Comparison of ENCODE assay signal across 1 cellular context in the genomic region with DNA sequence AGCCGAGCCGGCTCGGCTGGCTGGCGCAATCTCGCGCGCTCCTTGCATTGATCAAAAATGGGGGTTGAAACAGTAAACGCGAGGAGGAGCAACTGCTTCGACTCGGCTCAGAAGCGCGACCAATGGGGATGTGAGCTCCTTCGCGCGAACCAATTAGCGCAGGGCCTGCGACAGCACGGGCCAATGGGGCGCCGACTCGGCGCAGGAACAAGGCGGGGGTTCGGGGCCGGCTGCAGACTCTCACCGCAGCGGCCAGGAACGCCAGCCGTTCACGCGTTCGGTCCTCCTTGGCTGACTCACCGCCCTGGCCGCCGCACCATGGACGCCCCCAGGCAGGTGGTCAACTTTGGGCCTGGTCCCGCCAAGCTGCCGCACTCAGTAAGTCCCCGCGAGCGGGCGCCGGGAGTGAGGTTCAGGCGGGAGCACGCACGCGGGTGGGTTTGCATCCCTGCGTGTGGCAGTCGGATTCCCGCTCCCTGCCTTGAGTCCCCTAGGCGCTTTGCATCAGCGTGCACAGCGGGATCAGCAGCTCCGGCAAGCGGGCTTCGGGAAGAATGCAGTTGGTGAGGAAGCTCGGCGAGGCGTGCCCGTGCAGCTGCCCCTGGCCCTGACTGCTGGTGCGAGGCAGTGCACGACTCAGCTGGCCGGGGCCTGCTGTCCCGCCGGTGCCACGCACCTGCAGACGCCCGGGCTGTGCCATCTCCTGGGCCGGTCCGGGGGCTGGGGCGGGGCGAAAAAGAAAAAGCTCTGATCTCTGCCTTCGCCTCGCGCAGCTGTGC.
A peak's percentile ranks its signal among the peaks of the same experiment; 100 is the strongest.
TF ChIP-seq lines count a peak whose summit lies in the region.

A gene (plus strand): TSS at position 233 of the 779 bp plus-strand sequence. CDS start 86 bp downstream, at position 319.

TF ChIP-seq in HepG2, 621 proteins besides CTCF, POLR2A, EP300 and RAD21 (continued from another document and continues in another):
- TF ChIP-seq, protein P1, sequence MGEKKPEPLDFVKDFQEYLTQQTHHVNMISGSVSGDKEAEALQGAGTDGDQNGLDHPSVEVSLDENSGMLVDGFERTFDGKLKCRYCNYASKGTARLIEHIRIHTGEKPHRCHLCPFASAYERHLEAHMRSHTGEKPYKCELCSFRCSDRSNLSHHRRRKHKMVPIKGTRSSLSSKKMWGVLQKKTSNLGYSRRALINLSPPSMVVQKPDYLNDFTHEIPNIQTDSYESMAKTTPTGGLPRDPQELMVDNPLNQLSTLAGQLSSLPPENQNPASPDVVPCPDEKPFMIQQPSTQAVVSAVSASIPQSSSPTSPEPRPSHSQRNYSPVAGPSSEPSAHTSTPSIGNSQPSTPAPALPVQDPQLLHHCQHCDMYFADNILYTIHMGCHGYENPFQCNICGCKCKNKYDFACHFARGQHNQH (CRISPR knock-in tag; IDR thresholded peaks at IDR 0.05) = peak; percentile 48; the same call in 1 of the 2 replicates
- TF ChIP-seq ZNF24 (IDR thresholded peaks at IDR 0.05) (no peak), ZNF552 (CRISPR knock-in tag; IDR thresholded peaks at IDR 0.05; ENCODE audit: borderline replicate concordance) (peak; percentile 66; the same call in 1 of the 2 replicates), ZNF432 (CRISPR knock-in tag; IDR thresholded peaks at IDR 0.05; ENCODE audit: borderline replicate concordance) (no peak; the same call in 1 of the 2 replicates), FOXO1 (CRISPR knock-in tag; IDR thresholded peaks at IDR 0.05) (0 out of 2 replicates have a peak, but pooled peaks have one; percentile 40), SMARCC2 (IDR thresholded peaks at IDR 0.05) (no peak), ZNF780A (CRISPR knock-in tag; IDR thresholded peaks at IDR 0.05) (peak; percentile 42; the same call in 1 of the 2 replicates), NFIC (IDR thresholded peaks at IDR 0.05; ENCODE audit: low read length) (no peak), ZFAT (CRISPR knock-in tag; conservative IDR thresholded peaks at IDR 0.05) (0 out of 2 replicates have a peak, but pooled peaks have one; percentile 68), ZBTB7B (CRISPR knock-in tag; IDR thresholded peaks at IDR 0.05) (no peak), ZNF335 (CRISPR knock-in tag; IDR thresholded peaks at IDR 0.05) (peak; percentile 65; the same call in 1 of the 2 replicates), ZNF546 (CRISPR knock-in tag; conservative IDR thresholded peaks at IDR 0.05) (peak; percentile 84), ZNF20 (CRISPR knock-in tag; IDR thresholded peaks at IDR 0.05) (no peak), ZNF446 (CRISPR knock-in tag; IDR thresholded peaks at IDR 0.05) (peak; percentile 94; the same call in 1 of the 2 replicates), FOSL2 (CRISPR knock-in tag; IDR thresholded peaks at IDR 0.05) (peak; percentile 91), SIX4 (CRISPR knock-in tag; IDR thresholded peaks at IDR 0.05) (no peak), NR2F2 (IDR thresholded peaks at IDR 0.05; ENCODE audit: borderline replicate concordance, low read depth) (no peak), FOXC1 (CRISPR knock-in tag; IDR thresholded peaks at IDR 0.05; ENCODE audit: borderline replicate concordance) (peak; percentile 96), ZNF614 (CRISPR knock-in tag; IDR thresholded peaks at IDR 0.05; ENCODE audit: borderline replicate concordance) (peak; percentile 53; the same call in 1 of the 2 replicates), SATB2 (CRISPR knock-in tag; IDR thresholded peaks at IDR 0.05) (peak; percentile 96), ISX (CRISPR knock-in tag; conservative IDR thresholded peaks at IDR 0.05) (peak; percentile 51; the same call in 1 of the 2 replicates), ZBTB42 (CRISPR knock-in tag; IDR thresholded peaks at IDR 0.05) (0 out of 2 replicates have a peak, but pooled peaks have one; percentile 54), GZF1 (CRISPR knock-in tag; IDR thresholded peaks at IDR 0.05) (no peak), SRSF4 (IDR thresholded peaks at IDR 0.05; ENCODE audit: low read depth, low read length, poor library complexity, severe bottlenecking) (peak; percentile 55), HNRNPLL (IDR thresholded peaks at IDR 0.05; ENCODE audit: low read depth, low read length, poor library complexity, severe bottlenecking) (peak; percentile 63), MYNN (CRISPR knock-in tag; IDR thresholded peaks at IDR 0.05; ENCODE audit: low read depth) (no peak), ZNF33B (CRISPR knock-in tag; IDR thresholded peaks at IDR 0.05) (no peak; the same call in none of the 2 replicates), ZNF510 (CRISPR knock-in tag; IDR thresholded peaks at IDR 0.05; ENCODE audit: low read depth) (no peak), ZFX (CRISPR knock-in tag; IDR thresholded peaks at IDR 0.05; ENCODE audit: low read depth) (peak; percentile 72), ZNF703 (CRISPR knock-in tag; IDR thresholded peaks at IDR 0.05; ENCODE audit: borderline replicate concordance) (peak; percentile 87)
- TF ChIP-seq, protein P2, sequence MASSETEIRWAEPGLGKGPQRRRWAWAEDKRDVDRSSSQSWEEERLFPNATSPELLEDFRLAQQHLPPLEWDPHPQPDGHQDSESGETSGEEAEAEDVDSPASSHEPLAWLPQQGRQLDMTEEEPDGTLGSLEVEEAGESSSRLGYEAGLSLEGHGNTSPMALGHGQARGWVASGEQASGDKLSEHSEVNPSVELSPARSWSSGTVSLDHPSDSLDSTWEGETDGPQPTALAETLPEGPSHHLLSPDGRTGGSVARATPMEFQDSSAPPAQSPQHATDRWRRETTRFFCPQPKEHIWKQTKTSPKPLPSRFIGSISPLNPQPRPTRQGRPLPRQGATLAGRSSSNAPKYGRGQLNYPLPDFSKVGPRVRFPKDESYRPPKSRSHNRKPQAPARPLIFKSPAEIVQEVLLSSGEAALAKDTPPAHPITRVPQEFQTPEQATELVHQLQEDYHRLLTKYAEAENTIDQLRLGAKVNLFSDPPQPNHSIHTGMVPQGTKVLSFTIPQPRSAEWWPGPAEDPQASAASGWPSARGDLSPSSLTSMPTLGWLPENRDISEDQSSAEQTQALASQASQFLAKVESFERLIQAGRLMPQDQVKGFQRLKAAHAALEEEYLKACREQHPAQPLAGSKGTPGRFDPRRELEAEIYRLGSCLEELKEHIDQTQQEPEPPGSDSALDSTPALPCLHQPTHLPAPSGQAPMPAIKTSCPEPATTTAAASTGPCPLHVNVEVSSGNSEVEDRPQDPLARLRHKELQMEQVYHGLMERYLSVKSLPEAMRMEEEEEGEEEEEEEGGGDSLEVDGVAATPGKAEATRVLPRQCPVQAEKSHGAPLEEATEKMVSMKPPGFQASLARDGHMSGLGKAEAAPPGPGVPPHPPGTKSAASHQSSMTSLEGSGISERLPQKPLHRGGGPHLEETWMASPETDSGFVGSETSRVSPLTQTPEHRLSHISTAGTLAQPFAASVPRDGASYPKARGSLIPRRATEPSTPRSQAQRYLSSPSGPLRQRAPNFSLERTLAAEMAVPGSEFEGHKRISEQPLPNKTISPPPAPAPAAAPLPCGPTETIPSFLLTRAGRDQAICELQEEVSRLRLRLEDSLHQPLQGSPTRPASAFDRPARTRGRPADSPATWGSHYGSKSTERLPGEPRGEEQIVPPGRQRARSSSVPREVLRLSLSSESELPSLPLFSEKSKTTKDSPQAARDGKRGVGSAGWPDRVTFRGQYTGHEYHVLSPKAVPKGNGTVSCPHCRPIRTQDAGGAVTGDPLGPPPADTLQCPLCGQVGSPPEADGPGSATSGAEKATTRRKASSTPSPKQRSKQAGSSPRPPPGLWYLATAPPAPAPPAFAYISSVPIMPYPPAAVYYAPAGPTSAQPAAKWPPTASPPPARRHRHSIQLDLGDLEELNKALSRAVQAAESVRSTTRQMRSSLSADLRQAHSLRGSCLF (CRISPR knock-in tag; IDR thresholded peaks at IDR 0.05; ENCODE audit: borderline replicate concordance) = peak; percentile 17; the same call in 1 of the 2 replicates
- TF ChIP-seq, protein P3, sequence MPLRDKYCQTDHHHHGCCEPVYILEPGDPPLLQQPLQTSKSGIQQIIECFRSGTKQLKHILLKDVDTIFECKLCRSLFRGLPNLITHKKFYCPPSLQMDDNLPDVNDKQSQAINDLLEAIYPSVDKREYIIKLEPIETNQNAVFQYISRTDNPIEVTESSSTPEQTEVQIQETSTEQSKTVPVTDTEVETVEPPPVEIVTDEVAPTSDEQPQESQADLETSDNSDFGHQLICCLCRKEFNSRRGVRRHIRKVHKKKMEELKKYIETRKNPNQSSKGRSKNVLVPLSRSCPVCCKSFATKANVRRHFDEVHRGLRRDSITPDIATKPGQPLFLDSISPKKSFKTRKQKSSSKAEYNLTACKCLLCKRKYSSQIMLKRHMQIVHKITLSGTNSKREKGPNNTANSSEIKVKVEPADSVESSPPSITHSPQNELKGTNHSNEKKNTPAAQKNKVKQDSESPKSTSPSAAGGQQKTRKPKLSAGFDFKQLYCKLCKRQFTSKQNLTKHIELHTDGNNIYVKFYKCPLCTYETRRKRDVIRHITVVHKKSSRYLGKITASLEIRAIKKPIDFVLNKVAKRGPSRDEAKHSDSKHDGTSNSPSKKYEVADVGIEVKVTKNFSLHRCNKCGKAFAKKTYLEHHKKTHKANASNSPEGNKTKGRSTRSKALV (CRISPR knock-in tag; IDR thresholded peaks at IDR 0.05) = 0 out of 2 replicates have a peak, but pooled peaks have one; percentile 69
- TF ChIP-seq, protein P4, sequence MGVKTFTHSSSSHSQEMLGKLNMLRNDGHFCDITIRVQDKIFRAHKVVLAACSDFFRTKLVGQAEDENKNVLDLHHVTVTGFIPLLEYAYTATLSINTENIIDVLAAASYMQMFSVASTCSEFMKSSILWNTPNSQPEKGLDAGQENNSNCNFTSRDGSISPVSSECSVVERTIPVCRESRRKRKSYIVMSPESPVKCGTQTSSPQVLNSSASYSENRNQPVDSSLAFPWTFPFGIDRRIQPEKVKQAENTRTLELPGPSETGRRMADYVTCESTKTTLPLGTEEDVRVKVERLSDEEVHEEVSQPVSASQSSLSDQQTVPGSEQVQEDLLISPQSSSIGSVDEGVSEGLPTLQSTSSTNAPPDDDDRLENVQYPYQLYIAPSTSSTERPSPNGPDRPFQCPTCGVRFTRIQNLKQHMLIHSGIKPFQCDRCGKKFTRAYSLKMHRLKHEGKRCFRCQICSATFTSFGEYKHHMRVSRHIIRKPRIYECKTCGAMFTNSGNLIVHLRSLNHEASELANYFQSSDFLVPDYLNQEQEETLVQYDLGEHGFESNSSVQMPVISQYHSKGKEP (CRISPR knock-in tag; IDR thresholded peaks at IDR 0.05) = no peak
- TF ChIP-seq, protein P5, sequence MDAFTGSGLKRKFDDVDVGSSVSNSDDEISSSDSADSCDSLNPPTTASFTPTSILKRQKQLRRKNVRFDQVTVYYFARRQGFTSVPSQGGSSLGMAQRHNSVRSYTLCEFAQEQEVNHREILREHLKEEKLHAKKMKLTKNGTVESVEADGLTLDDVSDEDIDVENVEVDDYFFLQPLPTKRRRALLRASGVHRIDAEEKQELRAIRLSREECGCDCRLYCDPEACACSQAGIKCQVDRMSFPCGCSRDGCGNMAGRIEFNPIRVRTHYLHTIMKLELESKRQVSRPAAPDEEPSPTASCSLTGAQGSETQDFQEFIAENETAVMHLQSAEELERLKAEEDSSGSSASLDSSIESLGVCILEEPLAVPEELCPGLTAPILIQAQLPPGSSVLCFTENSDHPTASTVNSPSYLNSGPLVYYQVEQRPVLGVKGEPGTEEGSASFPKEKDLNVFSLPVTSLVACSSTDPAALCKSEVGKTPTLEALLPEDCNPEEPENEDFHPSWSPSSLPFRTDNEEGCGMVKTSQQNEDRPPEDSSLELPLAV (CRISPR knock-in tag; conservative IDR thresholded peaks at IDR 0.05; ENCODE audit: low read depth) = no peak
- TF ChIP-seq, protein P6, sequence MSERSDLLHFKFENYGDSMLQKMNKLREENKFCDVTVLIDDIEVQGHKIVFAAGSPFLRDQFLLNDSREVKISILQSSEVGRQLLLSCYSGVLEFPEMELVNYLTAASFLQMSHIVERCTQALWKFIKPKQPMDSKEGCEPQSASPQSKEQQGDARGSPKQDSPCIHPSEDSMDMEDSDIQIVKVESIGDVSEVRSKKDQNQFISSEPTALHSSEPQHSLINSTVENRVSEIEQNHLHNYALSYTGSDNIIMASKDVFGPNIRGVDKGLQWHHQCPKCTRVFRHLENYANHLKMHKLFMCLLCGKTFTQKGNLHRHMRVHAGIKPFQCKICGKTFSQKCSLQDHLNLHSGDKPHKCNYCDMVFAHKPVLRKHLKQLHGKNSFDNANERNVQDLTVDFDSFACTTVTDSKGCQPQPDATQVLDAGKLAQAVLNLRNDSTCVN (CRISPR knock-in tag; IDR thresholded peaks at IDR 0.05; ENCODE audit: borderline replicate concordance) = no peak
- TF ChIP-seq, protein P7, sequence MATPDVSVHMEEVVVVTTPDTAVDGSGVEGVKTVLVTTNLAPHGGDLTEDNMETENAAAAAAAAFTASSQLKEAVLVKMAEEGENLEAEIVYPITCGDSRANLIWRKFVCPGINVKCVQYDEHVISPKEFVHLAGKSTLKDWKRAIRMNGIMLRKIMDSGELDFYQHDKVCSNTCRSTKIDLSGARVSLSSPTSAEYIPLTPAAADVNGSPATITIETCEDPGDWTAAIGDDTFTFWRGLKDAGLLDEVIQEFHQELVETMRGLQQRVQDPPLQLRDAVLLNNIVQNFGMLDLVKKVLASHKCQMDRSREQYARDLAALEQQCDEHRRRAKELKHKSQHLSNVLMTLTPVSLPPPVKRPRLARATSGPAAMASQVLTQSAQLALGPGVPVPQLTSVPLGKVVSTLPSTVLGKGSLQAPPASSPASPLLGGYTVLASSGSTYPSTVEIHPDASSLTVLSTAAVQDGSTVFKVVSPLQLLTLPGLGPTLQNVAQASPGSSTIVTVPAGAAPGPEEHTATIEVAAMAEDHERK (CRISPR knock-in tag; IDR thresholded peaks at IDR 0.05; ENCODE audit: low read depth) = no peak
- TF ChIP-seq, protein P8, sequence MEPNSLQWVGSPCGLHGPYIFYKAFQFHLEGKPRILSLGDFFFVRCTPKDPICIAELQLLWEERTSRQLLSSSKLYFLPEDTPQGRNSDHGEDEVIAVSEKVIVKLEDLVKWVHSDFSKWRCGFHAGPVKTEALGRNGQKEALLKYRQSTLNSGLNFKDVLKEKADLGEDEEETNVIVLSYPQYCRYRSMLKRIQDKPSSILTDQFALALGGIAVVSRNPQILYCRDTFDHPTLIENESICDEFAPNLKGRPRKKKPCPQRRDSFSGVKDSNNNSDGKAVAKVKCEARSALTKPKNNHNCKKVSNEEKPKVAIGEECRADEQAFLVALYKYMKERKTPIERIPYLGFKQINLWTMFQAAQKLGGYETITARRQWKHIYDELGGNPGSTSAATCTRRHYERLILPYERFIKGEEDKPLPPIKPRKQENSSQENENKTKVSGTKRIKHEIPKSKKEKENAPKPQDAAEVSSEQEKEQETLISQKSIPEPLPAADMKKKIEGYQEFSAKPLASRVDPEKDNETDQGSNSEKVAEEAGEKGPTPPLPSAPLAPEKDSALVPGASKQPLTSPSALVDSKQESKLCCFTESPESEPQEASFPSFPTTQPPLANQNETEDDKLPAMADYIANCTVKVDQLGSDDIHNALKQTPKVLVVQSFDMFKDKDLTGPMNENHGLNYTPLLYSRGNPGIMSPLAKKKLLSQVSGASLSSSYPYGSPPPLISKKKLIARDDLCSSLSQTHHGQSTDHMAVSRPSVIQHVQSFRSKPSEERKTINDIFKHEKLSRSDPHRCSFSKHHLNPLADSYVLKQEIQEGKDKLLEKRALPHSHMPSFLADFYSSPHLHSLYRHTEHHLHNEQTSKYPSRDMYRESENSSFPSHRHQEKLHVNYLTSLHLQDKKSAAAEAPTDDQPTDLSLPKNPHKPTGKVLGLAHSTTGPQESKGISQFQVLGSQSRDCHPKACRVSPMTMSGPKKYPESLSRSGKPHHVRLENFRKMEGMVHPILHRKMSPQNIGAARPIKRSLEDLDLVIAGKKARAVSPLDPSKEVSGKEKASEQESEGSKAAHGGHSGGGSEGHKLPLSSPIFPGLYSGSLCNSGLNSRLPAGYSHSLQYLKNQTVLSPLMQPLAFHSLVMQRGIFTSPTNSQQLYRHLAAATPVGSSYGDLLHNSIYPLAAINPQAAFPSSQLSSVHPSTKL (CRISPR knock-in tag; IDR thresholded peaks at IDR 0.05) = peak; percentile 57; the same call in 1 of the 2 replicates
